In the genomic region with DNA sequence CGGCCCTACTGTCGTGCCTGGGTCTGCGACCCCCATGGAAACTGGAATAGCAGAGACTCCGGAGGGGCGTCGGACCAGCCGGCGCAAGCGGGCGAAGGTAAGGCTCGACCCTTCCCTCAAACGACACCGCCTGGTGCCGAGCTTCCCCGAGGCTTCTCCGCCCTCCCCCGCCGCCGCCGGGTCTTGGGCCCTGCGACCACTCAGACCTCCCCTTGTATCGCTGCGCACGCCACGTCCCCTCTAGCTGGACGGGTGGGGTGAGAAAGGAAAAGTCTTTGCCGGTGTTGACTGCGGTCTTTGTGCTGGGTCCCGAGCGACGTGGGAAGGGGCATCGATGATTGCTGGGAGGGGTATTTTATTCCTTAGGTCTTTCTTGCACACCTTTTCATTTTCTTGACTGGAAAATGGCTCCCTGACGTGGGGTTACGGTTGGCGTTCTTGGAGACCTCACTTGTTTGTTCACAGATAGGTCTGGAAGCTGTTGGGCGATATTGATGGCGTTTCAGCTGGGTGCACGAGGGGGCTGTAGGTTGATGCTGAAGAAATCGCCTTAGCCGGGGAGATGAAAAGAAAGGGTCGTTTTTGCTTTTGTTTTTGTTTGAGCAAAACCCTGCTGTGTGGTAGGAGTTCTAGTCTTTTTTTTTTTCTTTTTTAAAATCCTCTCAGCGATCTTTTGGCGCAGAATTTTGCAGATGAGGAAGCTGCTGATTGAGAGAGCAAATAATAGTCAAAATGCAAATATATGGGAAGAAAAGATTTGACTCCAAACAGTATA, we compare ENCODE assay signal across 1 cellular context.
TF ChIP-seq lines count a peak whose summit lies in the region.

No MANE protein-coding gene starts in this region.

TF ChIP-seq in GM23338, 12 proteins besides CTCF, POLR2A, EP300 and RAD21:
- no peak for TF ChIP-seq ZNF331 (CRISPR knock-in tag; IDR thresholded peaks at IDR 0.05; ENCODE audit: low read depth)
- no peak for TF ChIP-seq POLR2AphosphoS5 (IDR thresholded peaks at IDR 0.05; ENCODE audit: low read depth)
- TF ChIP-seq, protein P1, sequence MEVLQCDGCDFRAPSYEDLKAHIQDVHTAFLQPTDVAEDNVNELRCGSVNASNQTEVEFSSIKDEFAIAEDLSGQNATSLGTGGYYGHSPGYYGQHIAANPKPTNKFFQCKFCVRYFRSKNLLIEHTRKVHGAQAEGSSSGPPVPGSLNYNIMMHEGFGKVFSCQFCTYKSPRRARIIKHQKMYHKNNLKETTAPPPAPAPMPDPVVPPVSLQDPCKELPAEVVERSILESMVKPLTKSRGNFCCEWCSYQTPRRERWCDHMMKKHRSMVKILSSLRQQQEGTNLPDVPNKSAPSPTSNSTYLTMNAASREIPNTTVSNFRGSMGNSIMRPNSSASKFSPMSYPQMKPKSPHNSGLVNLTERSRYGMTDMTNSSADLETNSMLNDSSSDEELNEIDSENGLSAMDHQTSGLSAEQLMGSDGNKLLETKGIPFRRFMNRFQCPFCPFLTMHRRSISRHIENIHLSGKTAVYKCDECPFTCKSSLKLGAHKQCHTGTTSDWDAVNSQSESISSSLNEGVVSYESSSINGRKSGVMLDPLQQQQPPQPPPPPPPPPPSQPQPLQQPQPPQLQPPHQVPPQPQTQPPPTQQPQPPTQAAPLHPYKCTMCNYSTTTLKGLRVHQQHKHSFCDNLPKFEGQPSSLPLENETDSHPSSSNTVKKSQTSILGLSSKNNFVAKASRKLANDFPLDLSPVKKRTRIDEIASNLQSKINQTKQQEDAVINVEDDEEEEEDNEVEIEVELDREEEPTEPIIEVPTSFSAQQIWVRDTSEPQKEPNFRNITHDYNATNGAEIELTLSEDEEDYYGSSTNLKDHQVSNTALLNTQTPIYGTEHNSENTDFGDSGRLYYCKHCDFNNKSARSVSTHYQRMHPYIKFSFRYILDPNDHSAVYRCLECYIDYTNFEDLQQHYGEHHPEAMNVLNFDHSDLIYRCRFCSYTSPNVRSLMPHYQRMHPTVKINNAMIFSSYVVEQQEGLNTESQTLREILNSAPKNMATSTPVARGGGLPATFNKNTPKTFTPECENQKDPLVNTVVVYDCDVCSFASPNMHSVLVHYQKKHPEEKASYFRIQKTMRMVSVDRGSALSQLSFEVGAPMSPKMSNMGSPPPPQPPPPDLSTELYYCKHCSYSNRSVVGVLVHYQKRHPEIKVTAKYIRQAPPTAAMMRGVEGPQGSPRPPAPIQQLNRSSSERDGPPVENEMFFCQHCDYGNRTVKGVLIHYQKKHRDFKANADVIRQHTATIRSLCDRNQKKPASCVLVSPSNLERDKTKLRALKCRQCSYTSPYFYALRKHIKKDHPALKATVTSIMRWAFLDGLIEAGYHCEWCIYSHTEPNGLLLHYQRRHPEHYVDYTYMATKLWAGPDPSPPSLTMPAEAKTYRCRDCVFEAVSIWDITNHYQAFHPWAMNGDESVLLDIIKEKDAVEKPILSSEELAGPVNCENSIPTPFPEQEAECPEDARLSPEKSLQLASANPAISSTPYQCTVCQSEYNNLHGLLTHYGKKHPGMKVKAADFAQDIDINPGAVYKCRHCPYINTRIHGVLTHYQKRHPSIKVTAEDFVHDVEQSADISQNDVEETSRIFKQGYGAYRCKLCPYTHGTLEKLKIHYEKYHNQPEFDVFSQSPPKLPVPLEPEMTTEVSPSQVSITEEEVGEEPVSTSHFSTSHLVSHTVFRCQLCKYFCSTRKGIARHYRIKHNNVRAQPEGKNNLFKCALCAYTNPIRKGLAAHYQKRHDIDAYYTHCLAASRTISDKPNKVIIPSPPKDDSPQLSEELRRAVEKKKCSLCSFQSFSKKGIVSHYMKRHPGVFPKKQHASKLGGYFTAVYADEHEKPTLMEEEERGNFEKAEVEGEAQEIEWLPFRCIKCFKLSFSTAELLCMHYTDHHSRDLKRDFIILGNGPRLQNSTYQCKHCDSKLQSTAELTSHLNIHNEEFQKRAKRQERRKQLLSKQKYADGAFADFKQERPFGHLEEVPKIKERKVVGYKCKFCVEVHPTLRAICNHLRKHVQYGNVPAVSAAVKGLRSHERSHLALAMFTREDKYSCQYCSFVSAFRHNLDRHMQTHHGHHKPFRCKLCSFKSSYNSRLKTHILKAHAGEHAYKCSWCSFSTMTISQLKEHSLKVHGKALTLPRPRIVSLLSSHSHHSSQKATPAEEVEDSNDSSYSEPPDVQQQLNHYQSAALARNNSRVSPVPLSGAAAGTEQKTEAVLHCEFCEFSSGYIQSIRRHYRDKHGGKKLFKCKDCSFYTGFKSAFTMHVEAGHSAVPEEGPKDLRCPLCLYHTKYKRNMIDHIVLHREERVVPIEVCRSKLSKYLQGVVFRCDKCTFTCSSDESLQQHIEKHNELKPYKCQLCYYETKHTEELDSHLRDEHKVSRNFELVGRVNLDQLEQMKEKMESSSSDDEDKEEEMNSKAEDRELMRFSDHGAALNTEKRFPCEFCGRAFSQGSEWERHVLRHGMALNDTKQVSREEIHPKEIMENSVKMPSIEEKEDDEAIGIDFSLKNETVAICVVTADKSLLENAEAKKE (CRISPR knock-in tag; IDR thresholded peaks at IDR 0.05): no peak
- TF ChIP-seq CREB1 (CRISPR knock-in tag; IDR thresholded peaks at IDR 0.05; ENCODE audit: low read depth): no peak
- no peak for TF ChIP-seq STAT1 (IDR thresholded peaks at IDR 0.05; ENCODE audit: unreplicated experiment)
- TF ChIP-seq NANOG (IDR thresholded peaks at IDR 0.05; ENCODE audit: borderline replicate concordance): no peak
- no peak for TF ChIP-seq EZH2phosphoT487 (IDR thresholded peaks at IDR 0.05; ENCODE audit: unreplicated experiment)
- TF ChIP-seq, protein P2, sequence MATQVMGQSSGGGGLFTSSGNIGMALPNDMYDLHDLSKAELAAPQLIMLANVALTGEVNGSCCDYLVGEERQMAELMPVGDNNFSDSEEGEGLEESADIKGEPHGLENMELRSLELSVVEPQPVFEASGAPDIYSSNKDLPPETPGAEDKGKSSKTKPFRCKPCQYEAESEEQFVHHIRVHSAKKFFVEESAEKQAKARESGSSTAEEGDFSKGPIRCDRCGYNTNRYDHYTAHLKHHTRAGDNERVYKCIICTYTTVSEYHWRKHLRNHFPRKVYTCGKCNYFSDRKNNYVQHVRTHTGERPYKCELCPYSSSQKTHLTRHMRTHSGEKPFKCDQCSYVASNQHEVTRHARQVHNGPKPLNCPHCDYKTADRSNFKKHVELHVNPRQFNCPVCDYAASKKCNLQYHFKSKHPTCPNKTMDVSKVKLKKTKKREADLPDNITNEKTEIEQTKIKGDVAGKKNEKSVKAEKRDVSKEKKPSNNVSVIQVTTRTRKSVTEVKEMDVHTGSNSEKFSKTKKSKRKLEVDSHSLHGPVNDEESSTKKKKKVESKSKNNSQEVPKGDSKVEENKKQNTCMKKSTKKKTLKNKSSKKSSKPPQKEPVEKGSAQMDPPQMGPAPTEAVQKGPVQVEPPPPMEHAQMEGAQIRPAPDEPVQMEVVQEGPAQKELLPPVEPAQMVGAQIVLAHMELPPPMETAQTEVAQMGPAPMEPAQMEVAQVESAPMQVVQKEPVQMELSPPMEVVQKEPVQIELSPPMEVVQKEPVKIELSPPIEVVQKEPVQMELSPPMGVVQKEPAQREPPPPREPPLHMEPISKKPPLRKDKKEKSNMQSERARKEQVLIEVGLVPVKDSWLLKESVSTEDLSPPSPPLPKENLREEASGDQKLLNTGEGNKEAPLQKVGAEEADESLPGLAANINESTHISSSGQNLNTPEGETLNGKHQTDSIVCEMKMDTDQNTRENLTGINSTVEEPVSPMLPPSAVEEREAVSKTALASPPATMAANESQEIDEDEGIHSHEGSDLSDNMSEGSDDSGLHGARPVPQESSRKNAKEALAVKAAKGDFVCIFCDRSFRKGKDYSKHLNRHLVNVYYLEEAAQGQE (IDR thresholded peaks at IDR 0.05; ENCODE audit: unreplicated experiment): no peak
